1 cellular context compared by ENCODE assay signal in genomic region chr2:38875227-38875575, GRCh38.
TF ChIP-seq lines count a peak whose summit lies in the region.

No MANE protein-coding gene starts in this region.

TF ChIP-seq in GM23338, 12 proteins besides CTCF, POLR2A, EP300 and RAD21 (continued from another document):
- no peak for TF ChIP-seq REST (IDR thresholded peaks at IDR 0.05; ENCODE audit: unreplicated experiment)
- no peak for TF ChIP-seq NANOG (IDR thresholded peaks at IDR 0.05; ENCODE audit: borderline replicate concordance)
- TF ChIP-seq POLR2AphosphoS5 (IDR thresholded peaks at IDR 0.05; ENCODE audit: low read depth), result no peak
- TF ChIP-seq EZH2 (IDR thresholded peaks at IDR 0.05; ENCODE audit: low read depth, unreplicated experiment), result no peak
